In genomic region chr5:693271-694041, GRCh38 we compare ENCODE assay signal across 8 cellular contexts. TPM values are rescaled to one million over a fixed set of nuclear protein-coding genes. Genes with fewer than 3 reads are reported as not detected.
DNase-seq lines count a peak whose midpoint lies in the region; ATAC-seq and TF ChIP-seq lines count a peak whose summit lies in the region.
"Not testable (repeated sequence)": the region's sequence is repeated elsewhere in the genome, so short reads cannot be mapped to it uniquely, and the experiment has no call there.

TSS of gene TPPP (minus strand) at chr5:693352. CDS start at chr5:678060, 15,292 bp downstream.

- H3K9ac ChIP-seq in PC-3 (ENCODE audit: low read length): peak within 1 kb of the TSS; percentile 61

- H3K4me1 ChIP-seq in PC-3 (ENCODE audit: insufficient read depth, low read length): not testable (repeated sequence)

- 0 out of 2 replicates have a peak within 1 kb of the TSS, but pooled peaks have one; percentile 45 for H2AFZ ChIP-seq in PC-3 (ENCODE audit: low read length)

- H3F3A ChIP-seq in PC-3 (ENCODE audit: low read length, unreplicated experiment): not testable (repeated sequence)

- H3K9me3 Mint-ChIP-seq in CD14-positive monocyte; activated T-cell treated with anti-CD3 and anti-CD28 coated beads, Interleukin-2, amount 50 U/mL, for 24 hours: not testable (repeated sequence)

- ATAC-seq in GM21360 (IDR thresholded peaks at IDR 0.05; ENCODE audit: unreplicated experiment) (peak; percentile 69), PC-3 (peak; percentile 88)

- POLR2A ChIA-PET in PC-3 (lab: Charles Lee; ENCODE audit: unreplicated experiment): interaction anchor here (0.6 to 0.7 kb wide), 2 partner anchors 124 to 218 kb away, joined by 3 to 5 read pairs; no protein-coding TSS in a partner anchor

- H3K4me2 ChIP-seq in PC-3 (ENCODE audit: low read length): peak within 1 kb of the TSS; percentile 85

- not testable (repeated sequence) for H3K36me3 Mint-ChIP-seq in CD14-positive monocyte; activated T-cell treated with anti-CD3 and anti-CD28 coated beads, Interleukin-2, amount 50 U/mL, for 24 hours (ENCODE audit: low read depth)

- not testable (repeated sequence) for H4K20me1 ChIP-seq in PC-3 (ENCODE audit: low read length)

- not testable (repeated sequence) for H3K79me2 ChIP-seq in PC-3 (ENCODE audit: low read length)

- CTCF ChIA-PET in PC-3 (lab: Charles Lee): interaction anchor here (0.6 kb wide), 1 partner anchor 247 kb away, joined by 7 read pairs; no protein-coding TSS in a partner anchor

- peak within 1 kb of the TSS; percentile 69 for H3K4me3 ChIP-seq in PC-3 (ENCODE audit: low read length)

- H3K36me3 ChIP-seq in PC-3 (ENCODE audit: low read depth, low read length): not testable (repeated sequence)

- not testable (repeated sequence) for H3K27me3 ChIP-seq in PC-3 (ENCODE audit: low read length)

- H3K27ac Mint-ChIP-seq in CD14-positive monocyte; activated T-cell treated with anti-CD3 and anti-CD28 coated beads, Interleukin-2, amount 50 U/mL, for 24 hours: not testable (repeated sequence)

- H3K4me1 Mint-ChIP-seq in CD14-positive monocyte; activated T-cell treated with anti-CD3 and anti-CD28 coated beads, Interleukin-2, amount 50 U/mL, for 24 hours (ENCODE audit: low read depth): not testable (repeated sequence)

- intact Hi-C loops in CD14-positive monocyte (cut with micrococcal nuclease); PC-3 (cut with micrococcal nuclease): not testable (repeated sequence)

- not testable (repeated sequence) for H3K9me2 ChIP-seq in PC-3 (replicated peaks; ENCODE audit: low read length)

- not testable (repeated sequence) for H3K27ac ChIP-seq in PC-3 (ENCODE audit: low read length)

- DNase-seq in CD14-positive monocyte (ENCODE audit: low spot score): not testable (repeated sequence)
- DNase-seq in HT-29 (ENCODE audit: low spot score): peak; percentile 75
- DNase-seq in PC-3: peak; percentile 75
- DNase-seq in activated T-cell treated with anti-CD3 and anti-CD28 coated beads, Interleukin-2, amount 50 U/mL, for 24 hours: peak; percentile 85
- DNase-seq in epidermal melanocyte (ENCODE audit: insufficient read length, low spot score): peak; percentile 57
- peak; percentile 100 for DNase-seq in mesenteric fat pad (ENCODE audit: low spot score)
- peak; percentile 58 to 80 (median 63) for DNase-seq in stimulated activated CD4-positive, alpha-beta T cell treated with anti-CD3 and anti-CD28 coated beads, TNF-alpha, amount 100 ng/mL, for 1 hour (ENCODE audit: low read depth in 3 of 3, low spot score in 1 of 3)

- H3K4me3 Mint-ChIP-seq in CD14-positive monocyte: peak within 1 kb of the TSS; percentile 59 to 60
- peak within 1 kb of the TSS; percentile 25 for H3K4me3 Mint-ChIP-seq in activated T-cell treated with anti-CD3 and anti-CD28 coated beads, Interleukin-2, amount 50 U/mL, for 24 hours

- TF ChIP-seq CTCF in CD14-positive monocyte (IDR thresholded peaks at IDR 0.05); PC-3 (conservative IDR thresholded peaks at IDR 0.05; ENCODE audit: low read depth, low read length): not testable (repeated sequence)

- peaks cover 9 to 52% (median 24%) of the 10 kb centered on the region in 3 donors for H3K27me3 Mint-ChIP-seq in CD14-positive monocyte (ENCODE audit: low read depth in 3 of 3)
- not testable (repeated sequence) for H3K27me3 Mint-ChIP-seq in activated T-cell treated with anti-CD3 and anti-CD28 coated beads, Interleukin-2, amount 50 U/mL, for 24 hours

- H3K9me3 ChIP-seq in PC-3 (ENCODE audit: low read length): not testable (repeated sequence)

- not testable (repeated sequence) for BruUV-seq in PC-3 (replicated peaks; lab: Mats Ljungman, UMichigan)

RNA-seq across cellular contexts. Expression of gene TPPP, which starts in this region (rescaled TPM):
- polyA plus RNA-seq in CD14-positive monocyte: under 1 TPM; 0.02 to 0.06 TPM
- 20.7 and 21.7 TPM in 2 replicates for total RNA-seq in HT-29 (2014; rRNA removed; shearing (Covaris generic))
- 1.7 and 1.9 TPM in 2 replicates for total RNA-seq in PC-3 (2014; rRNA removed)
- total RNA-seq in mesenteric fat pad: 5.4 TPM
